ENCODE assay signal across 1 cellular context in genomic region chr4:993111-994029, GRCh38.
TF ChIP-seq lines count a peak whose summit lies in the region.

A gene with protein sequence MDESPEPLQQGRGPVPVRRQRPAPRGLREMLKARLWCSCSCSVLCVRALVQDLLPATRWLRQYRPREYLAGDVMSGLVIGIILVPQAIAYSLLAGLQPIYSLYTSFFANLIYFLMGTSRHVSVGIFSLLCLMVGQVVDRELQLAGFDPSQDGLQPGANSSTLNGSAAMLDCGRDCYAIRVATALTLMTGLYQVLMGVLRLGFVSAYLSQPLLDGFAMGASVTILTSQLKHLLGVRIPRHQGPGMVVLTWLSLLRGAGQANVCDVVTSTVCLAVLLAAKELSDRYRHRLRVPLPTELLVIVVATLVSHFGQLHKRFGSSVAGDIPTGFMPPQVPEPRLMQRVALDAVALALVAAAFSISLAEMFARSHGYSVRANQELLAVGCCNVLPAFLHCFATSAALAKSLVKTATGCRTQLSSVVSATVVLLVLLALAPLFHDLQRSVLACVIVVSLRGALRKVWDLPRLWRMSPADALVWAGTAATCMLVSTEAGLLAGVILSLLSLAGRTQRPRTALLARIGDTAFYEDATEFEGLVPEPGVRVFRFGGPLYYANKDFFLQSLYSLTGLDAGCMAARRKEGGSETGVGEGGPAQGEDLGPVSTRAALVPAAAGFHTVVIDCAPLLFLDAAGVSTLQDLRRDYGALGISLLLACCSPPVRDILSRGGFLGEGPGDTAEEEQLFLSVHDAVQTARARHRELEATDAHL (minus strand): TSS chr4:993404. CDS start chr4:991703, 1,701 bp downstream.

TF ChIP-seq in HepG2, 621 proteins besides CTCF, POLR2A, EP300 and RAD21 (continued from another document and continues in another):
- TF ChIP-seq ZNF407 (CRISPR knock-in tag; IDR thresholded peaks at IDR 0.05; ENCODE audit: not compliant biosample characterization) = peak; percentile 78
- peak; percentile 45; the same call in 1 of the 2 replicates for TF ChIP-seq ZBTB7B (CRISPR knock-in tag; IDR thresholded peaks at IDR 0.05)
- no peak for TF ChIP-seq ZNF660 (CRISPR knock-in tag; IDR thresholded peaks at IDR 0.05; ENCODE audit: borderline replicate concordance, low read depth)
- peak; percentile 57; the same call in 1 of the 2 replicates for TF ChIP-seq KDM3A (CRISPR knock-in tag; IDR thresholded peaks at IDR 0.05; ENCODE audit: low read depth)
- TF ChIP-seq, protein P1, sequence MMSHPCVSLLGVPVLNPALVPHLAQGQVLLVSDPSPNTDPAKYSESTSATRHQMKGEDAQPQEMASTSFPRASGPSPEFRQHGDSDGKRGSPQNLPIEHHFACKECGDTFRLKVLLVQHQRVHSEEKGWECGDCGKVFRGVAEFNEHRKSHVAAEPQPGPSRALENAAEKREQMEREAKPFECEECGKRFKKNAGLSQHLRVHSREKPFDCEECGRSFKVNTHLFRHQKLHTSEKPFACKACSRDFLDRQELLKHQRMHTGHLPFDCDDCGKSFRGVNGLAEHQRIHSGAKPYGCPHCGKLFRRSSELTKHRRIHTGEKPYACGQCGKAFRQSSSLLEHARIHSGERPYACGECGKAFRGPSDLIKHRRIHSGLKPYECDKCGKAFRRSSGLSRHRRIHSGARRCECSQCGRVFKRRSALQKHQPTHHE (CRISPR knock-in tag; IDR thresholded peaks at IDR 0.05; ENCODE audit: borderline replicate concordance) = peak; percentile 73; the same call in 1 of the 2 replicates
- TF ChIP-seq, protein P2, sequence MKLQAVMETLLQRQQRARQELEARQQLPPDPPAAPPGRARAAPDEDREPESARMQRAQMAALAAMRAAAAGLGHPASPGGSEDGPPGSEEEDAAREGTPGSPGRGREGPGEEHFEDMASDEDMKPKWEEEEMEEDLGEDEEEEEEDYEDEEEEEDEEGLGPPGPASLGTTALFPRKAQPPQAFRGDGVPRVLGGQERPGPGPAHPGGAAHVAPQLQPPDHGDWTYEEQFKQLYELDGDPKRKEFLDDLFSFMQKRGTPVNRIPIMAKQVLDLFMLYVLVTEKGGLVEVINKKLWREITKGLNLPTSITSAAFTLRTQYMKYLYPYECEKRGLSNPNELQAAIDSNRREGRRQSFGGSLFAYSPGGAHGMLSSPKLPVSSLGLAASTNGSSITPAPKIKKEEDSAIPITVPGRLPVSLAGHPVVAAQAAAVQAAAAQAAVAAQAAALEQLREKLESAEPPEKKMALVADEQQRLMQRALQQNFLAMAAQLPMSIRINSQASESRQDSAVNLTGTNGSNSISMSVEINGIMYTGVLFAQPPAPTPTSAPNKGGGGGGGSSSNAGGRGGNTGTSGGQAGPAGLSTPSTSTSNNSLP (IDR thresholded peaks at IDR 0.05; ENCODE audit: low read depth, low read length) = no peak; the same call in 1 of the 2 replicates
- no peak for TF ChIP-seq MZF1 (CRISPR knock-in tag; IDR thresholded peaks at IDR 0.05; ENCODE audit: borderline replicate concordance)
- peak; percentile 13; the same call in 1 of the 2 replicates for TF ChIP-seq MAZ (IDR thresholded peaks at IDR 0.05; ENCODE audit: borderline replicate concordance, low read depth, low read length)
- peak; percentile 3 for TF ChIP-seq MAZ (CRISPR knock-in tag; IDR thresholded peaks at IDR 0.05; ENCODE audit: low read depth)
- peak; percentile 86 for TF ChIP-seq ZNF414 (CRISPR knock-in tag; IDR thresholded peaks at IDR 0.05)
- TF ChIP-seq TOE1 (CRISPR knock-in tag; IDR thresholded peaks at IDR 0.05) = no peak; the same call in 1 of the 2 replicates
- TF ChIP-seq NFATC3 (CRISPR knock-in tag; IDR thresholded peaks at IDR 0.05) = no peak
- peak; percentile 52 for TF ChIP-seq YEATS4 (CRISPR knock-in tag; IDR thresholded peaks at IDR 0.05; ENCODE audit: borderline replicate concordance)
- TF ChIP-seq ZNF597 (CRISPR knock-in tag; IDR thresholded peaks at IDR 0.05) = no peak
- no peak for TF ChIP-seq ZNF629 (CRISPR knock-in tag; conservative IDR thresholded peaks at IDR 0.05)
- TF ChIP-seq PATZ1 (CRISPR knock-in tag; IDR thresholded peaks at IDR 0.05) = peak; percentile 64; the same call in 1 of the 2 replicates
- peak; percentile 4; the same call in 1 of the 2 replicates for TF ChIP-seq ZSCAN9 (CRISPR knock-in tag; IDR thresholded peaks at IDR 0.05; ENCODE audit: borderline replicate concordance)
- peak; percentile 86 for TF ChIP-seq HNF4A (CRISPR knock-in tag; IDR thresholded peaks at IDR 0.05)
- TF ChIP-seq, protein P3, sequence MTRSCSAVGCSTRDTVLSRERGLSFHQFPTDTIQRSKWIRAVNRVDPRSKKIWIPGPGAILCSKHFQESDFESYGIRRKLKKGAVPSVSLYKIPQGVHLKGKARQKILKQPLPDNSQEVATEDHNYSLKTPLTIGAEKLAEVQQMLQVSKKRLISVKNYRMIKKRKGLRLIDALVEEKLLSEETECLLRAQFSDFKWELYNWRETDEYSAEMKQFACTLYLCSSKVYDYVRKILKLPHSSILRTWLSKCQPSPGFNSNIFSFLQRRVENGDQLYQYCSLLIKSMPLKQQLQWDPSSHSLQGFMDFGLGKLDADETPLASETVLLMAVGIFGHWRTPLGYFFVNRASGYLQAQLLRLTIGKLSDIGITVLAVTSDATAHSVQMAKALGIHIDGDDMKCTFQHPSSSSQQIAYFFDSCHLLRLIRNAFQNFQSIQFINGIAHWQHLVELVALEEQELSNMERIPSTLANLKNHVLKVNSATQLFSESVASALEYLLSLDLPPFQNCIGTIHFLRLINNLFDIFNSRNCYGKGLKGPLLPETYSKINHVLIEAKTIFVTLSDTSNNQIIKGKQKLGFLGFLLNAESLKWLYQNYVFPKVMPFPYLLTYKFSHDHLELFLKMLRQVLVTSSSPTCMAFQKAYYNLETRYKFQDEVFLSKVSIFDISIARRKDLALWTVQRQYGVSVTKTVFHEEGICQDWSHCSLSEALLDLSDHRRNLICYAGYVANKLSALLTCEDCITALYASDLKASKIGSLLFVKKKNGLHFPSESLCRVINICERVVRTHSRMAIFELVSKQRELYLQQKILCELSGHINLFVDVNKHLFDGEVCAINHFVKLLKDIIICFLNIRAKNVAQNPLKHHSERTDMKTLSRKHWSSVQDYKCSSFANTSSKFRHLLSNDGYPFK (CRISPR knock-in tag; IDR thresholded peaks at IDR 0.05; ENCODE audit: borderline replicate concordance) = no peak
- peak; percentile 52 for TF ChIP-seq CHD2 (IDR thresholded peaks at IDR 0.05; ENCODE audit: low read depth, low read length)
- no peak for TF ChIP-seq PRDM4 (CRISPR knock-in tag; IDR thresholded peaks at IDR 0.05; ENCODE audit: borderline replicate concordance)
- 0 out of 2 replicates have a peak, but pooled peaks have one; percentile 81 for TF ChIP-seq NCOA1 (CRISPR knock-in tag; IDR thresholded peaks at IDR 0.05)
- peak; percentile 92 for TF ChIP-seq ZNF263 (CRISPR knock-in tag; IDR thresholded peaks at IDR 0.05)
- TF ChIP-seq ZNF292 (CRISPR knock-in tag; IDR thresholded peaks at IDR 0.05; ENCODE audit: borderline replicate concordance, low read depth) = peak; percentile 48; the same call in 1 of the 2 replicates
- no peak; the same call in 1 of the 2 replicates for TF ChIP-seq YEATS2 (CRISPR knock-in tag; IDR thresholded peaks at IDR 0.05; ENCODE audit: borderline replicate concordance)
- no peak for TF ChIP-seq ZNF569 (CRISPR knock-in tag; IDR thresholded peaks at IDR 0.05; ENCODE audit: borderline replicate concordance)
- peak; percentile 70 for TF ChIP-seq ZFY (CRISPR knock-in tag; IDR thresholded peaks at IDR 0.05)
- TF ChIP-seq ZNF713 (CRISPR knock-in tag; IDR thresholded peaks at IDR 0.05) = no peak
